In the genomic region with DNA sequence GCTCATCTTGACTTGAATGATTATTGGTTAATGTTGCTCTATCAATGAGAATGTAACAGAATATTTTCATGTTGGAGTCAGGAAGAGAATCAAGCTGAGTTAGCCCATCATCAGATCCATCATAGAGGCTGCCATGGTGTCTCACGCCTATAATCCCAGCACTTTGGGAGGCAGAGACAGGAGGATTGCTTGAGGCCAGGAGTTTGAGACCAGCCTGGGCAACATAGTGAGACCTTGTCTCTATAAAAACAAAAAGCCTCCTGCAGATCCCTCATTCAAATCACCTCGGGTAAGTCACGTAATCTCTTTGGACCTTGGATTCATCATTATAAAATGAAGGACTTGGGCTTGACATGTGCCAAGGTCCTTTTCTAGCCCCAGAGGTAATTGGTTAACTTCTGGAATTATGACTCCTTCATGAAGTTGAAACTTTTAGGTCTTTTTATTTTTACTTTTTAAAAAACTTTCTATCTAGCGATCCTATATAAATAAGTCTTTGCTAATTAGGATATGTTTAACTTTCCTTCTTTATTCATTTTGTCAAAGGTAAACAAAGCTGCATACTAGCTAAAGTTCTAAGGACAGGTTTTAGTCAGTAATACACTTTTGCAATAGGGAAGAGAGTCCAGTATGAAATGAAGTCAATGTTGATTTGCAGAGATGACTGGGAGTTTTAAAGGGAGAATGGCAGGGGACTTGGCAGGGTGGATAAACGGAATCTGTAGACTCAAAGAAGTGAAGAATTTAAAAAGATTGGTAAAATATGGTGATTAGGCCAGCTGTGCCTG, we compare ENCODE assay signal across 26 cellular contexts.
DNase-seq lines count a peak whose midpoint lies in the region; ATAC-seq, FAIRE-seq and TF ChIP-seq lines count a peak whose summit lies in the region.
"Had no signal": no experiment of that assay in that cellular context is flagged by ENCODE, and none has a peak within 500 bp of the region (broad histone marks: within the 10 kb centered on the region; RNA-seq: fewer than 3 reads in every experiment).

No MANE protein-coding gene starts in this region.

- H3K9me3 ChIP-seq in mucosa of descending colon (no peaks in the 10 kb centered on the region), small intestine (ENCODE audit: control insufficient read depth, low read depth) (no peaks in the 10 kb centered on the region)
- H3K9me3 ChIP-seq: stomach, tibial artery had no signal

- peaks cover 9% of the 10 kb centered on the region for H3K36me3 Mint-ChIP-seq in activated naive CD4-positive, alpha-beta T cell treated with anti-CD3 and anti-CD28 coated beads, Interleukin-2, amount 50 U/mL, for 24 hours
- H3K36me3 Mint-ChIP-seq in activated naive CD4-positive, alpha-beta T cell treated with anti-CD3 and anti-CD28 coated beads, Interleukin-2, amount 10 ng/mL, durations not matched to agents 7 days and 5 days, result peaks cover 3% of the 10 kb centered on the region
- H3K36me3 Mint-ChIP-seq in effector memory CD8-positive, alpha-beta T cell (ENCODE audit: insufficient read depth), result no peaks in the 10 kb centered on the region
- peaks cover 24% of the 10 kb centered on the region for H3K36me3 Mint-ChIP-seq in activated T-helper 17 cell treated with anti-CD3 and anti-CD28 coated beads, Interleukin-2, amount 50 U/mL, for 72 hours (ENCODE audit: low read depth)

- peak overlapping the region; percentile 6 for H3K27ac Mint-ChIP-seq in activated naive CD4-positive, alpha-beta T cell treated with anti-CD3 and anti-CD28 coated beads, Interleukin-2, amount 50 U/mL, for 24 hours
- H3K27ac Mint-ChIP-seq in activated naive CD4-positive, alpha-beta T cell treated with anti-CD3 and anti-CD28 coated beads, Interleukin-2, amount 10 ng/mL, durations not matched to agents 7 days and 5 days, result no peak overlapping the region
- H3K27ac Mint-ChIP-seq in effector memory CD8-positive, alpha-beta T cell, result peak overlapping the region; percentile 10 to 36
- H3K27ac Mint-ChIP-seq in activated T-helper 17 cell treated with anti-CD3 and anti-CD28 coated beads, Interleukin-2, amount 50 U/mL, for 72 hours, result no peak overlapping the region
- H3K27ac Mint-ChIP-seq: activated CD4-positive, alpha-beta memory T cell treated with anti-CD3 and anti-CD28 coated beads, Interleukin-2, amount 10 ng/mL, durations not matched to agents 7 days and 5 days had no signal

- no peak for ATAC-seq in effector memory CD8-positive, alpha-beta T cell (replicated peaks)
- ATAC-seq in mucosa of descending colon, result peak; percentile 76
- no peak for ATAC-seq in activated T-helper 17 cell treated with anti-CD3 and anti-CD28 coated beads, Interleukin-2, amount 50 U/mL, for 72 hours (replicated peaks)

- DNase-seq in activated naive CD4-positive, alpha-beta T cell treated with anti-CD3 and anti-CD28 coated beads, Interleukin-2, amount 10 ng/mL, durations not matched to agents 7 days and 5 days, result no peak
- no peak for DNase-seq in effector memory CD8-positive, alpha-beta T cell
- DNase-seq in mucosa of descending colon, result no peak
- DNase-seq in small intestine, result peak; percentile 88
- DNase-seq in putamen (ENCODE audit: low spot score), result no peak
- DNase-seq in NCI-H82 treated with DMSO at 0.1 percent for 48 hours (lab: John Stamatoyannopoulos, UW; ENCODE audit: unreplicated experiment), result no peak
- DNase-seq: 8988T; activated CD4-positive, alpha-beta memory T cell treated with anti-CD3 and anti-CD28 coated beads, Interleukin-2, amount 10 ng/mL, durations not matched to agents 7 days and 5 days; activated CD4-positive, CD25-positive, alpha-beta regulatory T cell treated with anti-CD3 and anti-CD28 coated beads, Interleukin-2, amount 50 U/mL, for 72 hours; activated effector memory CD4-positive, alpha-beta T cell treated with Interleukin-2 at 50 U/mL for 16 hours; AML-193; CD4-positive, alpha-beta memory T cell; cerebellar nuclear complex; NCI-H1092; NCI-H1930; NCI-H2227 treated with DMSO at 0.1 percent for 48 hours; NCI-H69; RPMI8226; stimulated activated CD8-positive, alpha-beta memory T cell treated with anti-CD3 and anti-CD28 coated beads, Interleukin-4, amount 100 ng/mL, for 48 hours; stomach; tibial artery had no signal

- WGBS in small intestine, 3 donors, result 32 to 66% (median 51%) methylated on average over 5 of the region's 5 CpGs

- no peaks in the 10 kb centered on the region for H3K27me3 Mint-ChIP-seq in activated naive CD4-positive, alpha-beta T cell treated with anti-CD3 and anti-CD28 coated beads, Interleukin-2, amount 50 U/mL, for 24 hours
- no peaks in the 10 kb centered on the region for H3K27me3 Mint-ChIP-seq in activated naive CD4-positive, alpha-beta T cell treated with anti-CD3 and anti-CD28 coated beads, Interleukin-2, amount 10 ng/mL, durations not matched to agents 7 days and 5 days
- no peaks in the 10 kb centered on the region for H3K27me3 Mint-ChIP-seq in effector memory CD8-positive, alpha-beta T cell
- H3K27me3 Mint-ChIP-seq in activated T-helper 17 cell treated with anti-CD3 and anti-CD28 coated beads, Interleukin-2, amount 50 U/mL, for 72 hours, result no peaks in the 10 kb centered on the region
- H3K27me3 Mint-ChIP-seq: activated CD4-positive, alpha-beta memory T cell treated with anti-CD3 and anti-CD28 coated beads, Interleukin-2, amount 10 ng/mL, durations not matched to agents 7 days and 5 days; CD4-positive, alpha-beta memory T cell had no signal

- CTCF ChIA-PET in activated naive CD4-positive, alpha-beta T cell treated with anti-CD3 and anti-CD28 coated beads, Interleukin-2, amount 10 ng/mL, durations not matched to agents 7 days and 5 days (lab: Charles Lee), result no interaction called here

- no peak overlapping the region for H3K4me3 Mint-ChIP-seq in activated naive CD4-positive, alpha-beta T cell treated with anti-CD3 and anti-CD28 coated beads, Interleukin-2, amount 50 U/mL, for 24 hours
- H3K4me3 Mint-ChIP-seq in activated naive CD4-positive, alpha-beta T cell treated with anti-CD3 and anti-CD28 coated beads, Interleukin-2, amount 10 ng/mL, durations not matched to agents 7 days and 5 days, result no peak overlapping the region
- no peak overlapping the region for H3K4me3 Mint-ChIP-seq in effector memory CD8-positive, alpha-beta T cell
- no peak overlapping the region for H3K4me3 Mint-ChIP-seq in activated T-helper 17 cell treated with anti-CD3 and anti-CD28 coated beads, Interleukin-2, amount 50 U/mL, for 72 hours
- H3K4me3 Mint-ChIP-seq: activated CD4-positive, alpha-beta memory T cell treated with anti-CD3 and anti-CD28 coated beads, Interleukin-2, amount 10 ng/mL, durations not matched to agents 7 days and 5 days; CD4-positive, alpha-beta memory T cell had no signal

- H3K36me3 ChIP-seq in mucosa of descending colon (ENCODE audit: low read depth) (no peaks in the 10 kb centered on the region), small intestine (ENCODE audit: control insufficient read depth in 2 of 2, insufficient read depth in 2 of 2, low read length in 2 of 2) (no peaks in the 10 kb centered on the region)
- H3K36me3 ChIP-seq: stomach, tibial artery had no signal

- H3K4me1 ChIP-seq in mucosa of descending colon (ENCODE audit: low read depth) (no peaks in the 10 kb centered on the region), small intestine (ENCODE audit: control insufficient read depth in 2 of 2, insufficient read depth in 1 of 2, low read depth in 1 of 2, low read length in 1 of 2) (peaks cover 7 to 21% of the 10 kb centered on the region in 2 donors)

- intact Hi-C loops in mucosa of descending colon (cut with DNase I, micrococcal nuclease), result no loop called here

- H3K4me3 ChIP-seq in mucosa of descending colon (no peak overlapping the region), small intestine (ENCODE audit: low read depth in 1 of 2, low read length in 2 of 2) (no peak overlapping the region)
- H3K4me3 ChIP-seq: lung, skin epidermis, stomach, tibial artery had no signal

- H3K4me1 Mint-ChIP-seq in activated naive CD4-positive, alpha-beta T cell treated with anti-CD3 and anti-CD28 coated beads, Interleukin-2, amount 50 U/mL, for 24 hours, result peaks cover 63% of the 10 kb centered on the region
- no peaks in the 10 kb centered on the region for H3K4me1 Mint-ChIP-seq in activated naive CD4-positive, alpha-beta T cell treated with anti-CD3 and anti-CD28 coated beads, Interleukin-2, amount 10 ng/mL, durations not matched to agents 7 days and 5 days
- H3K4me1 Mint-ChIP-seq in effector memory CD8-positive, alpha-beta T cell (ENCODE audit: low read depth in 2 of 2), result peaks cover 20 to 43% of the 10 kb centered on the region in 2 donors
- peaks cover 13% of the 10 kb centered on the region for H3K4me1 Mint-ChIP-seq in activated T-helper 17 cell treated with anti-CD3 and anti-CD28 coated beads, Interleukin-2, amount 50 U/mL, for 72 hours
- H3K4me1 Mint-ChIP-seq: activated CD4-positive, alpha-beta memory T cell treated with anti-CD3 and anti-CD28 coated beads, Interleukin-2, amount 10 ng/mL, durations not matched to agents 7 days and 5 days had no signal

- no peaks in the 10 kb centered on the region for H3K9me3 Mint-ChIP-seq in activated naive CD4-positive, alpha-beta T cell treated with anti-CD3 and anti-CD28 coated beads, Interleukin-2, amount 50 U/mL, for 24 hours
- no peaks in the 10 kb centered on the region for H3K9me3 Mint-ChIP-seq in activated naive CD4-positive, alpha-beta T cell treated with anti-CD3 and anti-CD28 coated beads, Interleukin-2, amount 10 ng/mL, durations not matched to agents 7 days and 5 days
- H3K9me3 Mint-ChIP-seq in effector memory CD8-positive, alpha-beta T cell, result no peaks in the 10 kb centered on the region
- H3K9me3 Mint-ChIP-seq in activated T-helper 17 cell treated with anti-CD3 and anti-CD28 coated beads, Interleukin-2, amount 50 U/mL, for 72 hours, result no peaks in the 10 kb centered on the region
- H3K9me3 Mint-ChIP-seq: activated CD4-positive, alpha-beta memory T cell treated with anti-CD3 and anti-CD28 coated beads, Interleukin-2, amount 10 ng/mL, durations not matched to agents 7 days and 5 days; CD4-positive, alpha-beta memory T cell had no signal

- TF ChIP-seq CTCF in mucosa of descending colon (IDR thresholded peaks at IDR 0.05), result no peak

- no peaks in the 10 kb centered on the region for H3K27me3 ChIP-seq in small intestine (ENCODE audit: control insufficient read depth in 2 of 2, insufficient read depth in 2 of 2, low read length in 2 of 2)
- H3K27me3 ChIP-seq: stomach, tibial artery had no signal

- H3K27ac ChIP-seq in small intestine (ENCODE audit: low read depth in 1 of 2, low read length in 1 of 2), result peak overlapping the region; percentile 17 to 76
- H3K27ac ChIP-seq: skin epidermis, stomach, tibial artery had no signal

- no peak for FAIRE-seq in small intestine (lab: Jason Lieb, UNC)
- FAIRE-seq: TTC549 had no signal

Comparison
In these comparisons a context has a peak if more than half of its experiments do, and no peak if none do; other contexts are left out.
1. H3K27ac Mint-ChIP-seq: peak in activated naive CD4-positive, alpha-beta T cell treated with anti-CD3 and anti-CD28 coated beads, Interleukin-2, amount 50 U/mL, for 24 hours (single experiment) and effector memory CD8-positive, alpha-beta T cell (2 of 2); none in activated naive CD4-positive, alpha-beta T cell treated with anti-CD3 and anti-CD28 coated beads, Interleukin-2, amount 10 ng/mL, durations not matched to agents 7 days and 5 days (single experiment) and activated T-helper 17 cell treated with anti-CD3 and anti-CD28 coated beads, Interleukin-2, amount 50 U/mL, for 72 hours (single experiment).